In the genomic region with DNA sequence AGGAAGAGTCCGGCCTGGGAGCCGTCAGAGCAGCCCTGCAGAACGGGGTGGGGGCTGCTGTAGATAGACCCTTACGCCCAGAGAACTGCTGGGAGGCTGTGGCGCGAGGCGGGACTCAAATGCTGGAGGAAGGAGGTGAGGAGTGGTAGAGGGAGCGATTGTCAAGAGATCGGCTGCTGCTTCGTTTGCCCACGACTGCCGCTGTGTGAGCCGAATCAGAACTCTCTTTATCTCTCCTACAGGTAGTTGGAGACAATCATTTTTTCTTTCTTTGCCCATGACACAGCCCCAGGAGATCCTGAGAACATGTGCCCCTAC, we compare ENCODE assay signal across 8 cellular contexts. TPM values are rescaled to one million over a fixed set of nuclear protein-coding genes. Genes with fewer than 3 reads are reported as not detected.
DNase-seq lines count a peak whose midpoint lies in the region; ATAC-seq lines count a peak whose summit lies in the region.

No MANE protein-coding gene starts in this region.

- CTCF ChIA-PET in activated CD4-positive, alpha-beta T cell treated with anti-CD3 and anti-CD28 coated beads for 36 hours (lab: Charles Lee), result interaction anchor here (0.7 to 2.0 kb wide), 4 partner anchors 26 to 37 kb away, joined by 3 to 7 read pairs (median 4); a partner anchor contains a TSS

- H3K27ac Mint-ChIP-seq in activated CD4-positive, alpha-beta T cell treated with anti-CD3 and anti-CD28 coated beads for 36 hours, result peak overlapping the region; percentile 89
- H3K27ac Mint-ChIP-seq in activated naive CD8-positive, alpha-beta T cell treated with anti-CD3 and anti-CD28 coated beads, Interleukin-2, amount 10 ng/mL, durations not matched to agents 7 days and 5 days, result peak overlapping the region; percentile 92
- H3K27ac Mint-ChIP-seq in stimulated activated naive CD8-positive, alpha-beta T cell treated with anti-CD3 and anti-CD28 coated beads, Interleukin-15, amount 100 ng/mL, for 72 hours, result peak overlapping the region; percentile 98 to 99

- peak overlapping the region; percentile 99 for H3K4me3 Mint-ChIP-seq in activated CD4-positive, alpha-beta T cell treated with anti-CD3 and anti-CD28 coated beads for 36 hours
- H3K4me3 Mint-ChIP-seq in activated naive CD8-positive, alpha-beta T cell treated with anti-CD3 and anti-CD28 coated beads, Interleukin-2, amount 10 ng/mL, durations not matched to agents 7 days and 5 days, result peak overlapping the region; percentile 98
- peak overlapping the region; percentile 98 to 99 for H3K4me3 Mint-ChIP-seq in stimulated activated naive CD8-positive, alpha-beta T cell treated with anti-CD3 and anti-CD28 coated beads, Interleukin-15, amount 100 ng/mL, for 72 hours

- H3K27me3 Mint-ChIP-seq in activated CD4-positive, alpha-beta T cell treated with anti-CD3 and anti-CD28 coated beads for 36 hours, result no peaks in the 10 kb centered on the region
- no peaks in the 10 kb centered on the region for H3K27me3 Mint-ChIP-seq in activated naive CD8-positive, alpha-beta T cell treated with anti-CD3 and anti-CD28 coated beads, Interleukin-2, amount 10 ng/mL, durations not matched to agents 7 days and 5 days
- no peaks in the 10 kb centered on the region for H3K27me3 Mint-ChIP-seq in stimulated activated naive CD8-positive, alpha-beta T cell treated with anti-CD3 and anti-CD28 coated beads, Interleukin-15, amount 100 ng/mL, for 72 hours

- POLR2A ChIA-PET in activated CD4-positive, alpha-beta T cell treated with anti-CD3 and anti-CD28 coated beads for 36 hours (lab: Charles Lee), result interaction anchor here (1.0 to 2.7 kb wide), 3 partner anchors 20 to 200 kb away, joined by 4 to 21 read pairs (median 5); a partner anchor contains a TSS
- POLR2A ChIA-PET in activated naive CD8-positive, alpha-beta T cell treated with anti-CD3 and anti-CD28 coated beads, Interleukin-2, amount 10 ng/mL, durations not matched to agents 7 days and 5 days (lab: Charles Lee), result interaction anchor here (0.8 to 5.4 kb wide), 8 partner anchors 12 to 201 kb away, joined by 3 to 53 read pairs (median 4); a partner anchor contains a TSS

- no peaks in the 10 kb centered on the region for H3K9me3 Mint-ChIP-seq in activated CD4-positive, alpha-beta T cell treated with anti-CD3 and anti-CD28 coated beads for 36 hours (ENCODE audit: low read depth)
- no peaks in the 10 kb centered on the region for H3K9me3 Mint-ChIP-seq in activated naive CD8-positive, alpha-beta T cell treated with anti-CD3 and anti-CD28 coated beads, Interleukin-2, amount 10 ng/mL, durations not matched to agents 7 days and 5 days
- no peaks in the 10 kb centered on the region for H3K9me3 Mint-ChIP-seq in stimulated activated naive CD8-positive, alpha-beta T cell treated with anti-CD3 and anti-CD28 coated beads, Interleukin-15, amount 100 ng/mL, for 72 hours

- peak; percentile 69 for DNase-seq in activated CD4-positive, alpha-beta T cell treated with anti-CD3 and anti-CD28 coated beads for 36 hours
- no peak for DNase-seq in activated CD4-positive, alpha-beta T cell treated with anti-CD3 and anti-CD28 coated beads for 1 hour
- DNase-seq in Kasumi-1 (lab: John Stamatoyannopoulos, UW) (peak; percentile 46 to 56), iris pigment epithelial cell (ENCODE audit: low read depth) (peak; percentile 24), NCI-H2029 treated with DMSO at 0.1 percent for 48 hours (lab: John Stamatoyannopoulos, UW) (no peak), NCI-H446 (lab: John Stamatoyannopoulos, UW) (no peak)
- DNase-seq in activated naive CD8-positive, alpha-beta T cell treated with anti-CD3 and anti-CD28 coated beads, Interleukin-2, amount 10 ng/mL, durations not matched to agents 7 days and 5 days, result no peak
- no peak for DNase-seq in stimulated activated naive CD8-positive, alpha-beta T cell treated with anti-CD3 and anti-CD28 coated beads, Interleukin-15, amount 100 ng/mL, for 72 hours

- intact Hi-C loops in activated CD4-positive, alpha-beta T cell treated with anti-CD3 and anti-CD28 coated beads for 36 hours (cut with DNase I, micrococcal nuclease), result loop anchor here (1.0 to 10.0 kb wide), 14 partner anchors 27 to 1900 kb away; a partner anchor contains a TSS

- peaks cover 24% of the 10 kb centered on the region for H3K36me3 Mint-ChIP-seq in activated CD4-positive, alpha-beta T cell treated with anti-CD3 and anti-CD28 coated beads for 36 hours (ENCODE audit: low read depth)
- H3K36me3 Mint-ChIP-seq in activated naive CD8-positive, alpha-beta T cell treated with anti-CD3 and anti-CD28 coated beads, Interleukin-2, amount 10 ng/mL, durations not matched to agents 7 days and 5 days, result peaks cover 18% of the 10 kb centered on the region

- ATAC-seq in activated CD4-positive, alpha-beta T cell treated with anti-CD3 and anti-CD28 coated beads for 36 hours, result peak; percentile 32
- ATAC-seq in activated naive CD8-positive, alpha-beta T cell treated with anti-CD3 and anti-CD28 coated beads, Interleukin-2, amount 10 ng/mL, durations not matched to agents 7 days and 5 days (ENCODE audit: low read depth), result peak; percentile 36
- peak; percentile 47 for ATAC-seq in stimulated activated naive CD8-positive, alpha-beta T cell treated with anti-CD3 and anti-CD28 coated beads, Interleukin-15, amount 100 ng/mL, for 72 hours

- H3K4me1 Mint-ChIP-seq in activated CD4-positive, alpha-beta T cell treated with anti-CD3 and anti-CD28 coated beads for 36 hours, result peaks cover 50% of the 10 kb centered on the region
- peaks cover 32% of the 10 kb centered on the region for H3K4me1 Mint-ChIP-seq in activated naive CD8-positive, alpha-beta T cell treated with anti-CD3 and anti-CD28 coated beads, Interleukin-2, amount 10 ng/mL, durations not matched to agents 7 days and 5 days
- H3K4me1 Mint-ChIP-seq in stimulated activated naive CD8-positive, alpha-beta T cell treated with anti-CD3 and anti-CD28 coated beads, Interleukin-15, amount 100 ng/mL, for 72 hours, result peaks cover 57% of the 10 kb centered on the region

RNA-seq across cellular contexts. Expression of a gene that starts 0.4 kb away (rescaled TPM):
- 1 to 10 TPM; 6.9 to 7.6 TPM for total RNA-seq in activated CD4-positive, alpha-beta T cell treated with anti-CD3 and anti-CD28 coated beads for 36 hours
- total RNA-seq in activated naive CD8-positive, alpha-beta T cell treated with anti-CD3 and anti-CD28 coated beads, Interleukin-2, amount 10 ng/mL, durations not matched to agents 7 days and 5 days, result 10 to 100 TPM; 14.2 to 15.0 TPM

RNA-seq across cellular contexts. Expression of a gene that starts 26.6 kb away (rescaled TPM):
- total RNA-seq in activated CD4-positive, alpha-beta T cell treated with anti-CD3 and anti-CD28 coated beads for 36 hours, result 1,000 to 10,000 TPM; 2,222 to 2,735 TPM
- total RNA-seq in activated naive CD8-positive, alpha-beta T cell treated with anti-CD3 and anti-CD28 coated beads, Interleukin-2, amount 10 ng/mL, durations not matched to agents 7 days and 5 days, result 1,000 to 10,000 TPM; 1,332 to 1,343 TPM

RNA-seq across cellular contexts. Expression of a gene that starts 26.7 kb away (rescaled TPM):
- total RNA-seq in activated CD4-positive, alpha-beta T cell treated with anti-CD3 and anti-CD28 coated beads for 36 hours, result 10 to 100 TPM; 20.0 to 20.4 TPM
- total RNA-seq in activated naive CD8-positive, alpha-beta T cell treated with anti-CD3 and anti-CD28 coated beads, Interleukin-2, amount 10 ng/mL, durations not matched to agents 7 days and 5 days, result 10 to 100 TPM; 22.4 to 25.5 TPM

RNA-seq across cellular contexts. Expression of a gene that starts 27.7 kb away (rescaled TPM):
- 1 to 10 TPM; 1.3 to 1.7 TPM for total RNA-seq in activated CD4-positive, alpha-beta T cell treated with anti-CD3 and anti-CD28 coated beads for 36 hours
- total RNA-seq in activated naive CD8-positive, alpha-beta T cell treated with anti-CD3 and anti-CD28 coated beads, Interleukin-2, amount 10 ng/mL, durations not matched to agents 7 days and 5 days, result 1 to 10 TPM; 3.4 to 4.1 TPM

Comparison
In these comparisons a context has a peak if more than half of its experiments do, and no peak if none do; other contexts are left out.
1. DNase-seq: peak in activated CD4-positive, alpha-beta T cell treated with anti-CD3 and anti-CD28 coated beads for 36 hours (single experiment), Kasumi-1 (2 of 2) and iris pigment epithelial cell (single experiment); none in activated CD4-positive, alpha-beta T cell treated with anti-CD3 and anti-CD28 coated beads for 1 hour (single experiment), activated naive CD8-positive, alpha-beta T cell treated with anti-CD3 and anti-CD28 coated beads, Interleukin-2, amount 10 ng/mL, durations not matched to agents 7 days and 5 days (single experiment), stimulated activated naive CD8-positive, alpha-beta T cell treated with anti-CD3 and anti-CD28 coated beads, Interleukin-15, amount 100 ng/mL, for 72 hours (0 of 2), NCI-H2029 treated with DMSO at 0.1 percent for 48 hours (single experiment) and NCI-H446 (0 of 2).
2. Peak in every context shown above with its lines, with median percentiles within 50 percentile points of each other: ATAC-seq, H3K27ac Mint-ChIP-seq and H3K4me3 Mint-ChIP-seq.